1 cellular context compared by ENCODE assay signal in genomic region chr12:83343767-83344166, GRCh38.
TF ChIP-seq lines count a peak whose summit lies in the region.

No MANE protein-coding gene starts in this region.

TF ChIP-seq in HepG2, 621 proteins besides CTCF, POLR2A, EP300 and RAD21 (continued from another document):
- TF ChIP-seq, protein P1, sequence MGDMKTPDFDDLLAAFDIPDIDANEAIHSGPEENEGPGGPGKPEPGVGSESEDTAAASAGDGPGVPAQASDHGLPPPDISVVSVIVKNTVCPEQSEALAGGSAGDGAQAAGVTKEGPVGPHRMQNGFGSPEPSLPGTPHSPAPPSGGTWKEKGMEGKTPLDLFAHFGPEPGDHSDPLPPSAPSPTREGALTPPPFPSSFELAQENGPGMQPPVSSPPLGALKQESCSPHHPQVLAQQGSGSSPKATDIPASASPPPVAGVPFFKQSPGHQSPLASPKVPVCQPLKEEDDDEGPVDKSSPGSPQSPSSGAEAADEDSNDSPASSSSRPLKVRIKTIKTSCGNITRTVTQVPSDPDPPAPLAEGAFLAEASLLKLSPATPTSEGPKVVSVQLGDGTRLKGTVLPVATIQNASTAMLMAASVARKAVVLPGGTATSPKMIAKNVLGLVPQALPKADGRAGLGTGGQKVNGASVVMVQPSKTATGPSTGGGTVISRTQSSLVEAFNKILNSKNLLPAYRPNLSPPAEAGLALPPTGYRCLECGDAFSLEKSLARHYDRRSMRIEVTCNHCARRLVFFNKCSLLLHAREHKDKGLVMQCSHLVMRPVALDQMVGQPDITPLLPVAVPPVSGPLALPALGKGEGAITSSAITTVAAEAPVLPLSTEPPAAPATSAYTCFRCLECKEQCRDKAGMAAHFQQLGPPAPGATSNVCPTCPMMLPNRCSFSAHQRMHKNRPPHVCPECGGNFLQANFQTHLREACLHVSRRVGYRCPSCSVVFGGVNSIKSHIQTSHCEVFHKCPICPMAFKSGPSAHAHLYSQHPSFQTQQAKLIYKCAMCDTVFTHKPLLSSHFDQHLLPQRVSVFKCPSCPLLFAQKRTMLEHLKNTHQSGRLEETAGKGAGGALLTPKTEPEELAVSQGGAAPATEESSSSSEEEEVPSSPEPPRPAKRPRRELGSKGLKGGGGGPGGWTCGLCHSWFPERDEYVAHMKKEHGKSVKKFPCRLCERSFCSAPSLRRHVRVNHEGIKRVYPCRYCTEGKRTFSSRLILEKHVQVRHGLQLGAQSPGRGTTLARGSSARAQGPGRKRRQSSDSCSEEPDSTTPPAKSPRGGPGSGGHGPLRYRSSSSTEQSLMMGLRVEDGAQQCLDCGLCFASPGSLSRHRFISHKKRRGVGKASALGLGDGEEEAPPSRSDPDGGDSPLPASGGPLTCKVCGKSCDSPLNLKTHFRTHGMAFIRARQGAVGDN (CRISPR knock-in tag; IDR thresholded peaks at IDR 0.05): no peak
- no peak for TF ChIP-seq SNRNP70 (IDR thresholded peaks at IDR 0.05; ENCODE audit: low read depth, low read length)
- TF ChIP-seq POLR2G (IDR thresholded peaks at IDR 0.05; ENCODE audit: low read depth, low read length): no peak
- TF ChIP-seq NFRKB (IDR thresholded peaks at IDR 0.05): no peak
- no peak for TF ChIP-seq REXO4 (CRISPR knock-in tag; IDR thresholded peaks at IDR 0.05; ENCODE audit: borderline replicate concordance)
- no peak for TF ChIP-seq WIZ (CRISPR knock-in tag; IDR thresholded peaks at IDR 0.05)
- TF ChIP-seq, protein P2, sequence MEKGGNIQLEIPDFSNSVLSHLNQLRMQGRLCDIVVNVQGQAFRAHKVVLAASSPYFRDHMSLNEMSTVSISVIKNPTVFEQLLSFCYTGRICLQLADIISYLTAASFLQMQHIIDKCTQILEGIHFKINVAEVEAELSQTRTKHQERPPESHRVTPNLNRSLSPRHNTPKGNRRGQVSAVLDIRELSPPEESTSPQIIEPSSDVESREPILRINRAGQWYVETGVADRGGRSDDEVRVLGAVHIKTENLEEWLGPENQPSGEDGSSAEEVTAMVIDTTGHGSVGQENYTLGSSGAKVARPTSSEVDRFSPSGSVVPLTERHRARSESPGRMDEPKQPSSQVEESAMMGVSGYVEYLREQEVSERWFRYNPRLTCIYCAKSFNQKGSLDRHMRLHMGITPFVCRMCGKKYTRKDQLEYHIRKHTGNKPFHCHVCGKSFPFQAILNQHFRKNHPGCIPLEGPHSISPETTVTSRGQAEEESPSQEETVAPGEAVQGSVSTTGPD (CRISPR knock-in tag; IDR thresholded peaks at IDR 0.05): no peak
